ENCODE assay signal across 17 cellular contexts in genomic region chr14:104725772-104726548, GRCh38. TPM values are rescaled to one million over a fixed set of nuclear protein-coding genes. Genes with fewer than 3 reads are reported as not detected.
DNase-seq lines count a peak whose midpoint lies in the region; ATAC-seq, FAIRE-seq and TF ChIP-seq lines count a peak whose summit lies in the region.
"Had no signal": no experiment of that assay in that cellular context is flagged by ENCODE, and none has a peak within 500 bp of the region (broad histone marks: within the 10 kb centered on the region; RNA-seq: fewer than 3 reads in every experiment).

No MANE protein-coding gene starts in this region.

- no peaks in the 10 kb centered on the region for H3K27me3 ChIP-seq in CD4-positive, alpha-beta T cell (ENCODE audit: control insufficient read depth, insufficient read depth, low read length)
- no peaks in the 10 kb centered on the region for H3K27me3 ChIP-seq in astrocyte (ENCODE audit: insufficient read depth, low read length)
- H3K27me3 ChIP-seq: cardiac muscle cell, uterus had no signal

- in situ Hi-C loops in GM13977 (cut with MboI; ENCODE audit: low pct_unique_long_range_greater_than_20kb, low sequenced_read_pairs, unreplicated experiment), result no loop called here

- H3K4me3 ChIP-seq in astrocyte (ENCODE audit: insufficient read depth, low read depth, low read length), result no peak overlapping the region

- DNase-seq in CD4-positive, alpha-beta T cell, result no peak
- no peak for DNase-seq in astrocyte (ENCODE audit: low read depth)
- DNase-seq in natural killer cell, result no peak
- no peak for DNase-seq in GM13977 (ENCODE audit: low spot score)
- DNase-seq in AG08396 (ENCODE audit: low spot score), result no peak
- DNase-seq: activated CD4-positive, alpha-beta memory T cell treated with anti-CD3 and anti-CD28 coated beads, Interleukin-2, amount 10 ng/mL, durations not matched to agents 7 days and 5 days; activated gamma-delta T cell treated with Interleukin-2 at 50 U/mL for 16 hours; DND-41; effector memory CD4-positive, alpha-beta T cell; NCI-H1436; occipital lobe; stimulated activated naive CD4-positive, alpha-beta T cell treated with Interleukin-2 at 50 U/mL for 16 hours had no signal

- no peaks in the 10 kb centered on the region for H3K9me3 Mint-ChIP-seq in CD4-positive, alpha-beta T cell
- H3K9me3 Mint-ChIP-seq in astrocyte (ENCODE audit: unreplicated experiment) (no peaks in the 10 kb centered on the region), natural killer cell (no peaks in the 10 kb centered on the region)
- H3K9me3 Mint-ChIP-seq: activated CD4-positive, alpha-beta memory T cell treated with anti-CD3 and anti-CD28 coated beads, Interleukin-2, amount 10 ng/mL, durations not matched to agents 7 days and 5 days had no signal

- peak overlapping the region; percentile 77; the same call in 1 of the 2 replicates for H3K27ac ChIP-seq in 22Rv1
- no peak overlapping the region for H3K27ac ChIP-seq in CD4-positive, alpha-beta T cell (ENCODE audit: low read depth, low read length)
- H3K27ac ChIP-seq in astrocyte (ENCODE audit: low read depth, low read length), result no peak overlapping the region
- H3K27ac ChIP-seq: cardiac muscle cell, uterus had no signal

- no peaks in the 10 kb centered on the region for H3K4me1 Mint-ChIP-seq in CD4-positive, alpha-beta T cell (ENCODE audit: low read depth)
- H3K4me1 Mint-ChIP-seq in astrocyte (ENCODE audit: low read depth, unreplicated experiment) (peaks cover 7% of the 10 kb centered on the region), natural killer cell (peaks cover 0 to 14% of the 10 kb centered on the region in 2 donors)
- H3K4me1 Mint-ChIP-seq: activated CD4-positive, alpha-beta memory T cell treated with anti-CD3 and anti-CD28 coated beads, Interleukin-2, amount 10 ng/mL, durations not matched to agents 7 days and 5 days had no signal

- TF ChIP-seq CTCF in 22Rv1 (IDR thresholded peaks at IDR 0.05) (no peak), astrocyte (IDR thresholded peaks at IDR 0.05; ENCODE audit: insufficient read depth, low read depth, low read length) (no peak), natural killer cell (IDR thresholded peaks at IDR 0.05) (no peak), GM13977 (IDR thresholded peaks at IDR 0.05; ENCODE audit: extremely low read depth, insufficient read depth, missing control alignments) (no peak)
- TF ChIP-seq CTCF in CD4-positive, alpha-beta T cell (IDR thresholded peaks at IDR 0.05), result no peak

- no peak for FAIRE-seq in astrocyte (lab: Jason Lieb, UNC)

- no peaks in the 10 kb centered on the region for H3K9me3 ChIP-seq in CD4-positive, alpha-beta T cell (ENCODE audit: control insufficient read depth, low read length)
- H3K9me3 ChIP-seq in astrocyte (ENCODE audit: insufficient read depth, low read depth, low read length), result no peaks in the 10 kb centered on the region
- H3K9me3 ChIP-seq: uterus had no signal

- POLR2A ChIA-PET in CD4-positive, alpha-beta T cell (lab: Charles Lee), result interaction anchor here (0.5 kb wide), 1 partner anchor 470 kb away, joined by 3 read pairs; no protein-coding TSS in a partner anchor

- H3K4me1 ChIP-seq in astrocyte (ENCODE audit: insufficient read depth, low read length), result peaks cover 21% of the 10 kb centered on the region

- peak overlapping the region; percentile 70 for H3K4me3 Mint-ChIP-seq in CD4-positive, alpha-beta T cell
- H3K4me3 Mint-ChIP-seq in astrocyte (ENCODE audit: unreplicated experiment) (no peak overlapping the region), natural killer cell (peak overlapping the region; percentile 61)

- no peaks in the 10 kb centered on the region for H3K36me3 ChIP-seq in astrocyte (ENCODE audit: insufficient read depth, low read length)
- H3K36me3 ChIP-seq: cardiac muscle cell, uterus had no signal

- H3K4me2 ChIP-seq in astrocyte (ENCODE audit: low read length), result no peak overlapping the region

- intact Hi-C loops in CD4-positive, alpha-beta T cell (cut with DNase I, micrococcal nuclease), result loop anchor here in 1 of 2 experiments (2.0 kb wide), 1 partner anchor 69 kb away; the partner anchor contains the start of gene AKT1
- intact Hi-C loops in natural killer cell (cut with micrococcal nuclease), result no loop called here

- CTCF ChIA-PET in CD4-positive, alpha-beta T cell (lab: Charles Lee), result no interaction called here

- no peaks in the 10 kb centered on the region for H3K36me3 Mint-ChIP-seq in CD4-positive, alpha-beta T cell (ENCODE audit: low read depth)
- no peaks in the 10 kb centered on the region for H3K36me3 Mint-ChIP-seq in astrocyte (ENCODE audit: low read depth, unreplicated experiment)
- no peaks in the 10 kb centered on the region for H3K36me3 Mint-ChIP-seq in natural killer cell

- ATAC-seq in CD4-positive, alpha-beta T cell (ENCODE audit: poor library complexity), result no peak
- ATAC-seq in natural killer cell (no peak), HG03521 (IDR thresholded peaks at IDR 0.05; ENCODE audit: unreplicated experiment) (no peak), GM18520 (IDR thresholded peaks at IDR 0.05; ENCODE audit: unreplicated experiment) (no peak)

- H3K27me3 Mint-ChIP-seq in CD4-positive, alpha-beta T cell, result no peaks in the 10 kb centered on the region
- H3K27me3 Mint-ChIP-seq in astrocyte (ENCODE audit: low read depth, unreplicated experiment), result peaks cover 19% of the 10 kb centered on the region
- peaks cover 0 to 5% of the 10 kb centered on the region in 2 donors for H3K27me3 Mint-ChIP-seq in natural killer cell (ENCODE audit: low read depth in 2 of 2)
- H3K27me3 Mint-ChIP-seq: activated CD4-positive, alpha-beta memory T cell treated with anti-CD3 and anti-CD28 coated beads, Interleukin-2, amount 10 ng/mL, durations not matched to agents 7 days and 5 days had no signal

- no peak overlapping the region for H3K27ac Mint-ChIP-seq in CD4-positive, alpha-beta T cell
- H3K27ac Mint-ChIP-seq in astrocyte (ENCODE audit: unreplicated experiment) (peak overlapping the region; percentile 58), natural killer cell (no peak overlapping the region)
- H3K27ac Mint-ChIP-seq: activated CD4-positive, alpha-beta memory T cell treated with anti-CD3 and anti-CD28 coated beads, Interleukin-2, amount 10 ng/mL, durations not matched to agents 7 days and 5 days had no signal

- H3K79me2 ChIP-seq in astrocyte (ENCODE audit: insufficient read depth, low read length), result no peaks in the 10 kb centered on the region

- H3K9ac ChIP-seq in astrocyte (ENCODE audit: low read length), result no peak overlapping the region

- H2AFZ ChIP-seq in astrocyte (ENCODE audit: low read depth, low read length), result no peak overlapping the region

- H4K20me1 ChIP-seq in astrocyte (ENCODE audit: insufficient read depth, low read length), result peaks cover 27% of the 10 kb centered on the region

RNA-seq across cellular contexts. Expression of gene ADSS1, which starts 1.9 kb away (rescaled TPM):
- 1 to 10 TPM; 2.0 to 2.7 TPM for total RNA-seq in CD4-positive, alpha-beta T cell
- total RNA-seq in astrocyte (4.4 and 5.8 TPM in 2 replicates), natural killer cell (1 to 10 TPM; 2.1 to 2.7 (median 2.5) TPM)

RNA-seq across cellular contexts. Expression of gene SIVA1, which starts 27.0 kb away (rescaled TPM):
- 100 to 1,000 TPM; 111 to 124 TPM for total RNA-seq in CD4-positive, alpha-beta T cell
- 46.4 and 51.0 TPM in 2 replicates for total RNA-seq in astrocyte
- total RNA-seq in natural killer cell, result 10 to 100 TPM; 59.7 to 74.8 (median 59.8) TPM

RNA-seq across cellular contexts. Expression of gene INF2, which starts 36.5 kb away (rescaled TPM):
- total RNA-seq in CD4-positive, alpha-beta T cell, result 10 to 100 TPM; 74.9 to 76.9 TPM
- total RNA-seq in astrocyte (111 and 126 TPM in 2 replicates), natural killer cell (10 to 100 TPM; 12.7 to 21.9 (median 15.3) TPM)
